ENCODE assay signal across 1 cellular context in genomic region chr5:142769793-142770649, GRCh38.
A peak's percentile ranks its signal among the peaks of the same experiment; 100 is the strongest.
TF ChIP-seq lines count a peak whose summit lies in the region.

Gene ARHGAP26, plus strand, starts transcription at chr5:142770377. Its CDS starts 385 bp downstream, at chr5:142770762.

TF ChIP-seq in HepG2, 621 proteins besides CTCF, POLR2A, EP300 and RAD21 (continued from another document and continues in another):
- TF ChIP-seq, protein P1, sequence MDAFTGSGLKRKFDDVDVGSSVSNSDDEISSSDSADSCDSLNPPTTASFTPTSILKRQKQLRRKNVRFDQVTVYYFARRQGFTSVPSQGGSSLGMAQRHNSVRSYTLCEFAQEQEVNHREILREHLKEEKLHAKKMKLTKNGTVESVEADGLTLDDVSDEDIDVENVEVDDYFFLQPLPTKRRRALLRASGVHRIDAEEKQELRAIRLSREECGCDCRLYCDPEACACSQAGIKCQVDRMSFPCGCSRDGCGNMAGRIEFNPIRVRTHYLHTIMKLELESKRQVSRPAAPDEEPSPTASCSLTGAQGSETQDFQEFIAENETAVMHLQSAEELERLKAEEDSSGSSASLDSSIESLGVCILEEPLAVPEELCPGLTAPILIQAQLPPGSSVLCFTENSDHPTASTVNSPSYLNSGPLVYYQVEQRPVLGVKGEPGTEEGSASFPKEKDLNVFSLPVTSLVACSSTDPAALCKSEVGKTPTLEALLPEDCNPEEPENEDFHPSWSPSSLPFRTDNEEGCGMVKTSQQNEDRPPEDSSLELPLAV (CRISPR knock-in tag; conservative IDR thresholded peaks at IDR 0.05; ENCODE audit: low read depth): no peak
- TF ChIP-seq SKI (IDR thresholded peaks at IDR 0.05; ENCODE audit: partially characterized antibody) (peak; percentile 94), SOX5 (CRISPR knock-in tag; IDR thresholded peaks at IDR 0.05; ENCODE audit: borderline replicate concordance) (no peak), ZNF841 (CRISPR knock-in tag; IDR thresholded peaks at IDR 0.05; ENCODE audit: borderline replicate concordance) (no peak), ZSCAN12 (CRISPR knock-in tag; IDR thresholded peaks at IDR 0.05) (no peak), RORA (CRISPR knock-in tag; IDR thresholded peaks at IDR 0.05) (no peak), CREM (IDR thresholded peaks at IDR 0.05) (no peak), CREM (CRISPR knock-in tag; IDR thresholded peaks at IDR 0.05) (no peak), IKZF1 (IDR thresholded peaks at IDR 0.05) (no peak), DNMT1 (CRISPR knock-in tag; IDR thresholded peaks at IDR 0.05) (no peak), MED8 (CRISPR knock-in tag; IDR thresholded peaks at IDR 0.05; ENCODE audit: insufficient replicate concordance) (no peak), MAF1 (CRISPR knock-in tag; IDR thresholded peaks at IDR 0.05; ENCODE audit: borderline replicate concordance) (no peak), SRY (CRISPR knock-in tag; IDR thresholded peaks at IDR 0.05) (no peak), CBX2 (IDR thresholded peaks at IDR 0.05; ENCODE audit: low read depth, low read length) (no peak), CBX2 (CRISPR knock-in tag; IDR thresholded peaks at IDR 0.05; ENCODE audit: low read depth) (0 out of 2 replicates have a peak, but pooled peaks have one; percentile 21), SCMH1 (CRISPR knock-in tag; IDR thresholded peaks at IDR 0.05; ENCODE audit: borderline replicate concordance) (no peak), ZFP36L2 (CRISPR knock-in tag; IDR thresholded peaks at IDR 0.05) (no peak), FUBP1 (CRISPR knock-in tag; IDR thresholded peaks at IDR 0.05; ENCODE audit: borderline replicate concordance) (no peak), ZBTB46 (CRISPR knock-in tag; IDR thresholded peaks at IDR 0.05; ENCODE audit: borderline replicate concordance) (no peak), ZNF660 (CRISPR knock-in tag; IDR thresholded peaks at IDR 0.05; ENCODE audit: borderline replicate concordance, low read depth) (no peak), TP53 (CRISPR knock-in tag; conservative IDR thresholded peaks at IDR 0.05) (no peak), MXI1 (IDR thresholded peaks at IDR 0.05; ENCODE audit: borderline replicate concordance, low read depth, low read length) (peak; percentile 36; the same call in 1 of the 3 replicates), AKNA (CRISPR knock-in tag; IDR thresholded peaks at IDR 0.05; ENCODE audit: borderline replicate concordance) (no peak), ZNF891 (CRISPR knock-in tag; IDR thresholded peaks at IDR 0.05) (0 out of 2 replicates have a peak, but pooled peaks have one; percentile 14), ZNF232 (CRISPR knock-in tag; IDR thresholded peaks at IDR 0.05; ENCODE audit: borderline replicate concordance) (no peak; the same call in 1 of the 2 replicates), REXO4 (CRISPR knock-in tag; IDR thresholded peaks at IDR 0.05; ENCODE audit: borderline replicate concordance) (no peak), IRX3 (CRISPR knock-in tag; IDR thresholded peaks at IDR 0.05; ENCODE audit: borderline replicate concordance, low read depth) (peak; percentile 36; the same call in 1 of the 2 replicates), SIN3B (IDR thresholded peaks at IDR 0.05; ENCODE audit: low read length) (no peak), ZNF670 (CRISPR knock-in tag; IDR thresholded peaks at IDR 0.05; ENCODE audit: borderline replicate concordance) (0 out of 2 replicates have a peak, but pooled peaks have one; percentile 53), HHEX (CRISPR knock-in tag; IDR thresholded peaks at IDR 0.05) (no peak), ZNF205 (CRISPR knock-in tag; IDR thresholded peaks at IDR 0.05) (no peak)
- TF ChIP-seq, protein P2, sequence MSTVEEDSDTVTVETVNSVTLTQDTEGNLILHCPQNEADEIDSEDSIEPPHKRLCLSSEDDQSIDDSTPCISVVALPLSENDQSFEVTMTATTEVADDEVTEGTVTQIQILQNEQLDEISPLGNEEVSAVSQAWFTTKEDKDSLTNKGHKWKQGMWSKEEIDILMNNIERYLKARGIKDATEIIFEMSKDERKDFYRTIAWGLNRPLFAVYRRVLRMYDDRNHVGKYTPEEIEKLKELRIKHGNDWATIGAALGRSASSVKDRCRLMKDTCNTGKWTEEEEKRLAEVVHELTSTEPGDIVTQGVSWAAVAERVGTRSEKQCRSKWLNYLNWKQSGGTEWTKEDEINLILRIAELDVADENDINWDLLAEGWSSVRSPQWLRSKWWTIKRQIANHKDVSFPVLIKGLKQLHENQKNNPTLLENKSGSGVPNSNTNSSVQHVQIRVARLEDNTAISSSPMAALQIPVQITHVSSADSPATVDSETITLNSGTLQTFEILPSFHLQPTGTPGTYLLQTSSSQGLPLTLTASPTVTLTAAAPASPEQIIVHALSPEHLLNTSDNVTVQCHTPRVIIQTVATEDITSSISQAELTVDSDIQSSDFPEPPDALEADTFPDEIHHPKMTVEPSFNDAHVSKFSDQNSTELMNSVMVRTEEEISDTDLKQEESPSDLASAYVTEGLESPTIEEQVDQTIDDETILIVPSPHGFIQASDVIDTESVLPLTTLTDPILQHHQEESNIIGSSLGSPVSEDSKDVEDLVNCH (CRISPR knock-in tag; IDR thresholded peaks at IDR 0.05): no peak
- TF ChIP-seq, protein P3, sequence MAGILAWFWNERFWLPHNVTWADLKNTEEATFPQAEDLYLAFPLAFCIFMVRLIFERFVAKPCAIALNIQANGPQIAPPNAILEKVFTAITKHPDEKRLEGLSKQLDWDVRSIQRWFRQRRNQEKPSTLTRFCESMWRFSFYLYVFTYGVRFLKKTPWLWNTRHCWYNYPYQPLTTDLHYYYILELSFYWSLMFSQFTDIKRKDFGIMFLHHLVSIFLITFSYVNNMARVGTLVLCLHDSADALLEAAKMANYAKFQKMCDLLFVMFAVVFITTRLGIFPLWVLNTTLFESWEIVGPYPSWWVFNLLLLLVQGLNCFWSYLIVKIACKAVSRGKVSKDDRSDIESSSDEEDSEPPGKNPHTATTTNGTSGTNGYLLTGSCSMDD (CRISPR knock-in tag; IDR thresholded peaks at IDR 0.05): no peak
- TF ChIP-seq, protein P4, sequence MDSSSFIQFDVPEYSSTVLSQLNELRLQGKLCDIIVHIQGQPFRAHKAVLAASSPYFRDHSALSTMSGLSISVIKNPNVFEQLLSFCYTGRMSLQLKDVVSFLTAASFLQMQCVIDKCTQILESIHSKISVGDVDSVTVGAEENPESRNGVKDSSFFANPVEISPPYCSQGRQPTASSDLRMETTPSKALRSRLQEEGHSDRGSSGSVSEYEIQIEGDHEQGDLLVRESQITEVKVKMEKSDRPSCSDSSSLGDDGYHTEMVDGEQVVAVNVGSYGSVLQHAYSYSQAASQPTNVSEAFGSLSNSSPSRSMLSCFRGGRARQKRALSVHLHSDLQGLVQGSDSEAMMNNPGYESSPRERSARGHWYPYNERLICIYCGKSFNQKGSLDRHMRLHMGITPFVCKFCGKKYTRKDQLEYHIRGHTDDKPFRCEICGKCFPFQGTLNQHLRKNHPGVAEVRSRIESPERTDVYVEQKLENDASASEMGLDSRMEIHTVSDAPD (CRISPR knock-in tag; IDR thresholded peaks at IDR 0.05): no peak
- TF ChIP-seq, protein P5, sequence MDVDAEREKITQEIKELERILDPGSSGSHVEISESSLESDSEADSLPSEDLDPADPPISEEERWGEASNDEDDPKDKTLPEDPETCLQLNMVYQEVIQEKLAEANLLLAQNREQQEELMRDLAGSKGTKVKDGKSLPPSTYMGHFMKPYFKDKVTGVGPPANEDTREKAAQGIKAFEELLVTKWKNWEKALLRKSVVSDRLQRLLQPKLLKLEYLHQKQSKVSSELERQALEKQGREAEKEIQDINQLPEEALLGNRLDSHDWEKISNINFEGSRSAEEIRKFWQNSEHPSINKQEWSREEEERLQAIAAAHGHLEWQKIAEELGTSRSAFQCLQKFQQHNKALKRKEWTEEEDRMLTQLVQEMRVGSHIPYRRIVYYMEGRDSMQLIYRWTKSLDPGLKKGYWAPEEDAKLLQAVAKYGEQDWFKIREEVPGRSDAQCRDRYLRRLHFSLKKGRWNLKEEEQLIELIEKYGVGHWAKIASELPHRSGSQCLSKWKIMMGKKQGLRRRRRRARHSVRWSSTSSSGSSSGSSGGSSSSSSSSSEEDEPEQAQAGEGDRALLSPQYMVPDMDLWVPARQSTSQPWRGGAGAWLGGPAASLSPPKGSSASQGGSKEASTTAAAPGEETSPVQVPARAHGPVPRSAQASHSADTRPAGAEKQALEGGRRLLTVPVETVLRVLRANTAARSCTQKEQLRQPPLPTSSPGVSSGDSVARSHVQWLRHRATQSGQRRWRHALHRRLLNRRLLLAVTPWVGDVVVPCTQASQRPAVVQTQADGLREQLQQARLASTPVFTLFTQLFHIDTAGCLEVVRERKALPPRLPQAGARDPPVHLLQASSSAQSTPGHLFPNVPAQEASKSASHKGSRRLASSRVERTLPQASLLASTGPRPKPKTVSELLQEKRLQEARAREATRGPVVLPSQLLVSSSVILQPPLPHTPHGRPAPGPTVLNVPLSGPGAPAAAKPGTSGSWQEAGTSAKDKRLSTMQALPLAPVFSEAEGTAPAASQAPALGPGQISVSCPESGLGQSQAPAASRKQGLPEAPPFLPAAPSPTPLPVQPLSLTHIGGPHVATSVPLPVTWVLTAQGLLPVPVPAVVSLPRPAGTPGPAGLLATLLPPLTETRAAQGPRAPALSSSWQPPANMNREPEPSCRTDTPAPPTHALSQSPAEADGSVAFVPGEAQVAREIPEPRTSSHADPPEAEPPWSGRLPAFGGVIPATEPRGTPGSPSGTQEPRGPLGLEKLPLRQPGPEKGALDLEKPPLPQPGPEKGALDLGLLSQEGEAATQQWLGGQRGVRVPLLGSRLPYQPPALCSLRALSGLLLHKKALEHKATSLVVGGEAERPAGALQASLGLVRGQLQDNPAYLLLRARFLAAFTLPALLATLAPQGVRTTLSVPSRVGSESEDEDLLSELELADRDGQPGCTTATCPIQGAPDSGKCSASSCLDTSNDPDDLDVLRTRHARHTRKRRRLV (CRISPR knock-in tag; IDR thresholded peaks at IDR 0.05): no peak
